ENCODE assay signal across 9 cellular contexts in genomic region chr11:117874910-117875396, GRCh38. TPM values are rescaled to one million over a fixed set of nuclear protein-coding genes. Genes with fewer than 3 reads are reported as not detected.
DNase-seq lines count a peak whose midpoint lies in the region; ATAC-seq, FAIRE-seq and TF ChIP-seq lines count a peak whose summit lies in the region.
"Had no signal": no experiment of that assay in that cellular context is flagged by ENCODE, and none has a peak within 500 bp of the region (broad histone marks: within the 10 kb centered on the region; RNA-seq: fewer than 3 reads in every experiment).

No MANE protein-coding gene starts in this region.

- CTCF ChIA-PET in CD8-positive, alpha-beta memory T cell (lab: Charles Lee) = no interaction called here

- peaks cover 0 to 1% (median 0%) of the 10 kb centered on the region in 3 donors for H3K36me3 Mint-ChIP-seq in CD8-positive, alpha-beta memory T cell

- peak overlapping the region in 2 of 8 donors; percentile 2 to 15 for H3K27ac Mint-ChIP-seq in CD8-positive, alpha-beta memory T cell

- DNase-seq in CD8-positive, alpha-beta memory T cell = no peak
- peak; percentile 47 for DNase-seq in posterior vena cava (ENCODE audit: low spot score)
- DNase-seq in NCI-H446 (lab: John Stamatoyannopoulos, UW) = no peak
- DNase-seq in RCC 7860 (ENCODE audit: low spot score) = no peak
- no peak for DNase-seq in NCI-H226
- DNase-seq in stimulated activated CD4-positive, alpha-beta T cell treated with anti-CD3 and anti-CD28 coated beads, Interleukin-4, amount 100 ng/mL, for 1 hour = no peak
- DNase-seq: PC-3 had no signal

- ATAC-seq in gastroesophageal sphincter = no peak
- ATAC-seq: PC-3 had no signal

- H3K4me3 ChIP-seq in CD8-positive, alpha-beta memory T cell (ENCODE audit: low read length) = peak overlapping the region; percentile 59
- H3K4me3 ChIP-seq in HUES6 (ENCODE audit: low read depth, low read length) (peak overlapping the region; percentile 35), gastroesophageal sphincter (peak overlapping the region in 1 of 2 donors; percentile 73)

- H3K36me3 ChIP-seq in CD8-positive, alpha-beta memory T cell (ENCODE audit: insufficient read depth, low read length) = no peaks in the 10 kb centered on the region
- H3K36me3 ChIP-seq in HUES6 (ENCODE audit: control insufficient read depth, insufficient read depth, low read length) (no peaks in the 10 kb centered on the region), gastroesophageal sphincter (no peaks in the 10 kb centered on the region)

- no peaks in the 10 kb centered on the region for H3K9me3 Mint-ChIP-seq in CD8-positive, alpha-beta memory T cell

- H3K9ac ChIP-seq in HUES6 (ENCODE audit: low read length) = no peak overlapping the region

- WGBS in gastroesophageal sphincter (ENCODE audit: low coverage in 1 of 2), 2 donors = 75 to 86% methylated on average over 1 to 4 of the region's 4 CpGs

- TF ChIP-seq CTCF in gastroesophageal sphincter (IDR thresholded peaks at IDR 0.05) = no peak

- H3K9me3 ChIP-seq in CD8-positive, alpha-beta memory T cell (ENCODE audit: low read length) = no peaks in the 10 kb centered on the region
- H3K9me3 ChIP-seq in HUES6 (ENCODE audit: control insufficient read depth, insufficient read depth, low read depth, low read length) = no peaks in the 10 kb centered on the region
- no peaks in the 10 kb centered on the region for H3K9me3 ChIP-seq in gastroesophageal sphincter

- intact Hi-C loops in posterior vena cava (cut with DNase I) = no loop called here

- no peak for FAIRE-seq in RCC 7860 (lab: Jason Lieb, UNC)

- TF ChIP-seq EP300 in gastroesophageal sphincter (IDR thresholded peaks at IDR 0.05) = no peak

- H3K4me1 Mint-ChIP-seq in CD8-positive, alpha-beta memory T cell = peaks cover 24 to 35% (median 26%) of the 10 kb centered on the region in 3 donors

- H3K27me3 ChIP-seq in CD8-positive, alpha-beta memory T cell (ENCODE audit: insufficient read depth, low read length, poor library complexity, severe bottlenecking) = peaks cover 42% of the 10 kb centered on the region
- H3K27me3 ChIP-seq in HUES6 (ENCODE audit: control insufficient read depth, insufficient read depth, low read length) = peaks cover 93% of the 10 kb centered on the region
- H3K27me3 ChIP-seq in gastroesophageal sphincter = peaks cover 10% of the 10 kb centered on the region

- H3K27ac ChIP-seq in CD8-positive, alpha-beta memory T cell (ENCODE audit: low read depth, low read length) = no peak overlapping the region
- H3K27ac ChIP-seq in HUES6 (ENCODE audit: low read depth, low read length) (no peak overlapping the region), gastroesophageal sphincter (peak overlapping the region in 3 of 4 donors; percentile 80 to 87 (median 83))

- TF ChIP-seq POLR2A in gastroesophageal sphincter (IDR thresholded peaks at IDR 0.05) = no peak

- H3K4me3 Mint-ChIP-seq in CD8-positive, alpha-beta memory T cell = peak overlapping the region; percentile 58 to 90 (median 86)

- POLR2A ChIA-PET in CD8-positive, alpha-beta memory T cell (lab: Charles Lee) = no interaction called here

- H3K4me1 ChIP-seq in CD8-positive, alpha-beta memory T cell (ENCODE audit: insufficient read depth, low read length) = peaks cover 32% of the 10 kb centered on the region
- H3K4me1 ChIP-seq in HUES6 (ENCODE audit: control insufficient read depth, insufficient read depth, low read length) = peaks cover 40% of the 10 kb centered on the region
- peaks cover 0 to 79% (median 20%) of the 10 kb centered on the region in 3 donors for H3K4me1 ChIP-seq in gastroesophageal sphincter

- H3K27me3 Mint-ChIP-seq in CD8-positive, alpha-beta memory T cell = peaks cover 57 to 67% of the 10 kb centered on the region in 2 donors

RNA-seq across cellular contexts. Expression of gene FXYD6, which starts 1.5 kb away (rescaled TPM):
- total RNA-seq in CD8-positive, alpha-beta memory T cell = under 1 TPM in 1 of 2 experiments, not detected in 1; 0.11 TPM
- not detected for polyA plus RNA-seq in CD8-positive, alpha-beta memory T cell
- total RNA-seq in gastroesophageal sphincter (10 to 100 TPM; 28.6 to 76.7 (median 74.4) TPM), posterior vena cava (100 to 1,000 TPM in 1 of 2 donors, 10 to 100 TPM in 1; 62.8 to 107 TPM)
- total RNA-seq: PC-3 had no signal

RNA-seq across cellular contexts. Expression of gene FXYD2, which starts 50.4 kb away (rescaled TPM):
- total RNA-seq in CD8-positive, alpha-beta memory T cell = 1 to 10 TPM; 5.4 to 8.0 TPM
- 67.9 TPM for polyA plus RNA-seq in CD8-positive, alpha-beta memory T cell
- total RNA-seq in gastroesophageal sphincter (1 to 10 TPM in 2 of 4 donors, under 1 TPM in 2; 0.50 to 3.0 (median 1.2) TPM), posterior vena cava (1 to 10 TPM; 3.6 to 4.5 TPM)
- total RNA-seq: PC-3 had no signal

RNA-seq across cellular contexts. Expression of gene TMPRSS13, which starts 54.2 kb away (rescaled TPM):
- 1 to 10 TPM; 1.4 to 1.5 TPM for total RNA-seq in CD8-positive, alpha-beta memory T cell
- polyA plus RNA-seq in CD8-positive, alpha-beta memory T cell = 1.5 TPM
- total RNA-seq in gastroesophageal sphincter (under 1 TPM in 3 of 4 donors, not detected in 1; 0.13 to 0.67 (median 0.31) TPM), posterior vena cava (under 1 TPM; 0.24 to 0.37 TPM)

Comparison
In these comparisons a context has a peak if more than half of its experiments do, and no peak if none do; other contexts are left out.
1. H3K27ac ChIP-seq: peak in gastroesophageal sphincter (3 of 4); none in CD8-positive, alpha-beta memory T cell (single experiment) and HUES6 (single experiment).
2. RNA of gene FXYD6, which starts 1.5 kb away (total RNA-seq): 62.8 to 107 TPM in posterior vena cava and 28.6 to 76.7 TPM in gastroesophageal sphincter; 0.11 TPM in CD8-positive, alpha-beta memory T cell; every median in the first group is over 10 times any median in the second.